ENCODE assay signal across 17 cellular contexts in the genomic region with DNA sequence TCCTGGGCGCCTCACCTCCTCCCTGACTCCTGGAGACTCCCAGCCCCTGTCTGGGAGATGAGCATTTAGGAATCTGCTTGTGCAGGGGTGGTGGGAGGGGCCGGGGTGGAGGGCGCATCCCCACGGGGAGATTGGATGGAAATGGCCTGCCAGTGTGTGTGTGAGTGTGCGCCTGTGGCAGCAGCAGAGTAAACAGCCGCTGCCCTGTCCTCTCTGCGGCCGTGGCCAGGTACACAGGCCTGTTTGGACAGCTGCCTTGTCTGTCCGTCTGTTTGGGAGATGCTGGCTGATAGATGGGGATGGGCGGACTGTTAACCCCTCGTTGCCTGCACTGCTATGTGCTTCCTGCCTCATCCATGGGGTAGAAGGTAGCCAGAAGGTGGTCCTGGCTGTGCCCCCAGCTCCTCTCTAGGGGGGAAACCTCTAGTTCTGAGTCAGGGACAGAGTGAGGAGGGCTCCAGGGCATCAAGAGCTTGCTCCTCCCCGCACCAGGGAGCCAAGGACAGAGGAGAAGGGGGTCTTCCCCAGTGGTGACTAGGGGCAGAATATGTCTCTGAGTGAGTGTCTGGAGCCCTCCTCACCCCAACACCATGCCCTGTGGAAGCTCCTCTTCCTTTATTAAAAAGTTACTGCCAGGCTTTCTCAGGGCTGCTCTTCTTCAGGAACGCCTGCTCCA.
DNase-seq lines count a peak whose midpoint lies in the region; ATAC-seq, FAIRE-seq and TF ChIP-seq lines count a peak whose summit lies in the region.
"Had no signal": no experiment of that assay in that cellular context is flagged by ENCODE, and none has a peak within 500 bp of the region (broad histone marks: within the 10 kb centered on the region; RNA-seq: fewer than 3 reads in every experiment).

No MANE protein-coding gene starts in this region.

- H3K4me2 ChIP-seq in HepG2 (ENCODE audit: low read depth, low read length), result no peak overlapping the region
- H3K4me2 ChIP-seq: BLaER1 had no signal

- ATAC-seq in WTC11 (no peak), HepG2 (peak; percentile 49), GM21737 (IDR thresholded peaks at IDR 0.05; ENCODE audit: unreplicated experiment) (no peak), upper lobe of right lung (no peak)
- ATAC-seq in activated naive CD8-positive, alpha-beta T cell treated with anti-CD3 and anti-CD28 coated beads, Interleukin-2, amount 50 U/mL, for 24 hours, result no peak

- H3K4me1 ChIP-seq in HepG2 (ENCODE audit: insufficient read depth, low read length), result no peaks in the 10 kb centered on the region
- H3K4me1 ChIP-seq in upper lobe of right lung, result no peaks in the 10 kb centered on the region
- H3K4me1 ChIP-seq: BLaER1 had no signal

- no peak for TF ChIP-seq RAD21 in HepG2 (CRISPR knock-in tag; IDR thresholded peaks at IDR 0.05)

- H4K20me1 ChIP-seq in HepG2 (ENCODE audit: insufficient read depth, low read length), result no peaks in the 10 kb centered on the region

- 0% methylated on average over 3 of the region's 13 CpGs for WGBS in HepG2 (ENCODE audit: low lambda C conversion rate)

- TF ChIP-seq POLR2A in HepG2 (IDR thresholded peaks at IDR 0.05; ENCODE audit: insufficient read depth in 1 of 2, low read depth in 2 of 2, low read length in 2 of 2) (no peak), GM12892 (IDR thresholded peaks at IDR 0.05; ENCODE audit: low read depth, low read length) (no peak)

- H2AFZ ChIP-seq in HepG2 (ENCODE audit: low read length), result no peak overlapping the region

- TF ChIP-seq CTCF in WTC11 (IDR thresholded peaks at IDR 0.05) (no peak), HepG2 (CRISPR knock-in tag; IDR thresholded peaks at IDR 0.05) (no peak), upper lobe of right lung (IDR thresholded peaks at IDR 0.05) (no peak)

- DNase-seq in G401 (ENCODE audit: low spot score), result peak; percentile 35
- peak; percentile 80 for DNase-seq in NCI-H2196 (lab: John Stamatoyannopoulos, UW; ENCODE audit: unreplicated experiment)
- DNase-seq in WTC11 (ENCODE audit: low spot score), result peak; percentile 50
- DNase-seq in HepG2 (ENCODE audit: low spot score), result peak; percentile 15
- DNase-seq in activated naive CD8-positive, alpha-beta T cell treated with anti-CD3 and anti-CD28 coated beads, Interleukin-2, amount 50 U/mL, for 24 hours, result no peak
- DNase-seq in GM12892 (ENCODE audit: insufficient read length), result no peak
- DNase-seq in upper lobe of right lung, result no peak
- DNase-seq: GOT3, head of caudate nucleus, MG63, small intestine, stomach had no signal

- no peak overlapping the region for H3K27ac ChIP-seq in HepG2 (ENCODE audit: extremely low read length, insufficient read depth, low read length)
- no peak overlapping the region for H3K27ac ChIP-seq in upper lobe of right lung
- H3K27ac ChIP-seq: BLaER1, cardiac muscle cell, stomach had no signal

- no peak overlapping the region for H3K9ac ChIP-seq in HepG2 (ENCODE audit: insufficient read depth, low read depth, low read length)
- H3K9ac ChIP-seq: BLaER1 had no signal

- FAIRE-seq in HepG2 (lab: Jason Lieb, UNC) (no peak), GM12892 (lab: Jason Lieb, UNC) (no peak)
- FAIRE-seq: endothelial cell of umbilical vein, small intestine had no signal

- POLR2A ChIA-PET in WTC11 (lab: Charles Lee) (interaction anchor here (0.9 kb wide), 1 partner anchor 16 kb away, joined by 3 read pairs; no protein-coding TSS in a partner anchor), HepG2 (lab: Yijun Ruan, JAX) (no interaction called here)

- no peak overlapping the region for H3K27ac Mint-ChIP-seq in WTC11
- H3K27ac Mint-ChIP-seq in activated naive CD8-positive, alpha-beta T cell treated with anti-CD3 and anti-CD28 coated beads, Interleukin-2, amount 50 U/mL, for 24 hours, result no peak overlapping the region
- H3K27ac Mint-ChIP-seq: activated naive CD4-positive, alpha-beta T cell treated with anti-CD3 and anti-CD28 coated beads, Interleukin-2, amount 50 U/mL, for 24 hours had no signal

- CTCF ChIA-PET in WTC11 (lab: Charles Lee) (interaction anchor here (1.3 to 8.8 kb wide), 6 partner anchors 8 to 108 kb away, joined by 4 to 112 read pairs (median 19); no protein-coding TSS in a partner anchor), HepG2 (lab: Yijun Ruan, JAX; ENCODE audit: low intra/inter-chr PET ratio, low total read pairs) (no interaction called here)

- no peak overlapping the region for H3K4me3 ChIP-seq in HepG2 (replicated peaks in 1 of 3; ENCODE audit: insufficient read depth in 1 of 3, low read depth in 2 of 3, low read length in 3 of 3)
- no peak overlapping the region for H3K4me3 ChIP-seq in upper lobe of right lung
- H3K4me3 ChIP-seq: BLaER1, cardiac muscle cell, MG63, stomach had no signal

- peaks cover 49% of the 10 kb centered on the region for H3K4me1 Mint-ChIP-seq in WTC11
- H3K4me1 Mint-ChIP-seq in activated naive CD8-positive, alpha-beta T cell treated with anti-CD3 and anti-CD28 coated beads, Interleukin-2, amount 50 U/mL, for 24 hours, result peaks cover 22% of the 10 kb centered on the region

- peak overlapping the region; percentile 24; the same call in 1 of the 2 replicates for H3K4me3 Mint-ChIP-seq in WTC11
- no peak overlapping the region for H3K4me3 Mint-ChIP-seq in activated naive CD8-positive, alpha-beta T cell treated with anti-CD3 and anti-CD28 coated beads, Interleukin-2, amount 50 U/mL, for 24 hours
- H3K4me3 Mint-ChIP-seq: activated naive CD4-positive, alpha-beta T cell treated with anti-CD3 and anti-CD28 coated beads, Interleukin-2, amount 50 U/mL, for 24 hours had no signal

- H3K36me3 ChIP-seq in HepG2 (replicated peaks in 1 of 2; ENCODE audit: control insufficient read depth in 1 of 2, insufficient read depth in 2 of 2, low read length in 2 of 2) (no peaks in the 10 kb centered on the region), upper lobe of right lung (no peaks in the 10 kb centered on the region)
- H3K36me3 ChIP-seq: BLaER1, cardiac muscle cell, MG63, stomach had no signal

- no TSS peak for BruUV-seq in HepG2 (replicated peaks; lab: Mats Ljungman, UMichigan)

- H3K9me3 ChIP-seq in HepG2 (ENCODE audit: low read length) (no peaks in the 10 kb centered on the region), upper lobe of right lung (no peaks in the 10 kb centered on the region)
- H3K9me3 ChIP-seq: BLaER1, MG63, stomach had no signal

- in situ Hi-C loops in G401 (cut with HindIII; ENCODE audit: low sequenced_read_pairs), result no loop called here
- in situ Hi-C loops in HepG2 (cut with HindIII; ENCODE audit: extremely low pct_ligation_motif_present, low pct_unique_long_range_greater_than_20kb), result no loop called here

- H3K27me3 Mint-ChIP-seq in WTC11 (ENCODE audit: low read depth), result peaks cover 70% of the 10 kb centered on the region
- H3K27me3 Mint-ChIP-seq in activated naive CD8-positive, alpha-beta T cell treated with anti-CD3 and anti-CD28 coated beads, Interleukin-2, amount 50 U/mL, for 24 hours, result peaks cover 59% of the 10 kb centered on the region

- no peaks in the 10 kb centered on the region for H3K36me3 Mint-ChIP-seq in WTC11
- no peaks in the 10 kb centered on the region for H3K36me3 Mint-ChIP-seq in activated naive CD8-positive, alpha-beta T cell treated with anti-CD3 and anti-CD28 coated beads, Interleukin-2, amount 50 U/mL, for 24 hours (ENCODE audit: low read depth)
- H3K36me3 Mint-ChIP-seq: activated naive CD4-positive, alpha-beta T cell treated with anti-CD3 and anti-CD28 coated beads, Interleukin-2, amount 50 U/mL, for 24 hours had no signal

- H3K27me3 ChIP-seq in HepG2 (ENCODE audit: control insufficient read depth in 1 of 2, insufficient read depth in 2 of 2, low read length in 2 of 2), result peaks cover 16 to 77% of the 10 kb centered on the region in 2 experiments
- peaks cover 84% of the 10 kb centered on the region for H3K27me3 ChIP-seq in upper lobe of right lung
- H3K27me3 ChIP-seq: MG63 had no signal

- intact Hi-C loops in HepG2 (cut with micrococcal nuclease; ENCODE audit: unreplicated experiment), result no loop called here
- intact Hi-C loops in upper lobe of right lung (cut with DNase I), result no loop called here

- no peaks in the 10 kb centered on the region for H3K9me3 Mint-ChIP-seq in WTC11
- H3K9me3 Mint-ChIP-seq in activated naive CD8-positive, alpha-beta T cell treated with anti-CD3 and anti-CD28 coated beads, Interleukin-2, amount 50 U/mL, for 24 hours, result no peaks in the 10 kb centered on the region
- H3K9me3 Mint-ChIP-seq: activated naive CD4-positive, alpha-beta T cell treated with anti-CD3 and anti-CD28 coated beads, Interleukin-2, amount 50 U/mL, for 24 hours had no signal

- no peak for TF ChIP-seq EP300 in HepG2 (IDR thresholded peaks at IDR 0.05; ENCODE audit: low read depth in 2 of 2, low read length in 2 of 2)
- TF ChIP-seq EP300 in HepG2 (CRISPR knock-in tag; IDR thresholded peaks at IDR 0.05; ENCODE audit: borderline replicate concordance), result no peak

- no peaks in the 10 kb centered on the region for H3K79me2 ChIP-seq in HepG2 (ENCODE audit: insufficient read depth, low read length)

TF ChIP-seq in WTC11, 78 proteins besides CTCF, POLR2A, EP300 and RAD21 (continues in another document):
- TF ChIP-seq, protein P1, sequence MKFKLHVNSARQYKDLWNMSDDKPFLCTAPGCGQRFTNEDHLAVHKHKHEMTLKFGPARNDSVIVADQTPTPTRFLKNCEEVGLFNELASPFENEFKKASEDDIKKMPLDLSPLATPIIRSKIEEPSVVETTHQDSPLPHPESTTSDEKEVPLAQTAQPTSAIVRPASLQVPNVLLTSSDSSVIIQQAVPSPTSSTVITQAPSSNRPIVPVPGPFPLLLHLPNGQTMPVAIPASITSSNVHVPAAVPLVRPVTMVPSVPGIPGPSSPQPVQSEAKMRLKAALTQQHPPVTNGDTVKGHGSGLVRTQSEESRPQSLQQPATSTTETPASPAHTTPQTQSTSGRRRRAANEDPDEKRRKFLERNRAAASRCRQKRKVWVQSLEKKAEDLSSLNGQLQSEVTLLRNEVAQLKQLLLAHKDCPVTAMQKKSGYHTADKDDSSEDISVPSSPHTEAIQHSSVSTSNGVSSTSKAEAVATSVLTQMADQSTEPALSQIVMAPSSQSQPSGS (CRISPR knock-in tag; IDR thresholded peaks at IDR 0.05; ENCODE audit: borderline replicate concordance, low read depth), result no peak
- TF ChIP-seq FOXJ3 (CRISPR knock-in tag; IDR thresholded peaks at IDR 0.05; ENCODE audit: borderline replicate concordance), result no peak

TF ChIP-seq in HepG2, 621 proteins besides CTCF, POLR2A, EP300 and RAD21 (continues in another document):
- TF ChIP-seq PHF5A (CRISPR knock-in tag; IDR thresholded peaks at IDR 0.05; ENCODE audit: low read depth, unreplicated experiment) (no peak), HNF4G (IDR thresholded peaks at IDR 0.05; ENCODE audit: borderline replicate concordance, low read depth, low read length) (no peak), HNF4G (CRISPR knock-in tag; IDR thresholded peaks at IDR 0.05; ENCODE audit: borderline replicate concordance, low read depth) (no peak), ELF1 (CRISPR knock-in tag; IDR thresholded peaks at IDR 0.05) (no peak), NR2F1 (CRISPR knock-in tag; IDR thresholded peaks at IDR 0.05) (no peak), FOXA3 (CRISPR knock-in tag; IDR thresholded peaks at IDR 0.05) (peak; percentile 89)
- TF ChIP-seq, protein P2, sequence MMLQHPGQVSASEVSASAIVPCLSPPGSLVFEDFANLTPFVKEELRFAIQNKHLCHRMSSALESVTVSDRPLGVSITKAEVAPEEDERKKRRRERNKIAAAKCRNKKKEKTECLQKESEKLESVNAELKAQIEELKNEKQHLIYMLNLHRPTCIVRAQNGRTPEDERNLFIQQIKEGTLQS (CRISPR knock-in tag; IDR thresholded peaks at IDR 0.05), result no peak

Comparison
In these comparisons a context has a peak if more than half of its experiments do, and no peak if none do; other contexts are left out.
1. DNase-seq: peak in G401 (single experiment), NCI-H2196 (single experiment), WTC11 (single experiment) and HepG2 (single experiment); none in activated naive CD8-positive, alpha-beta T cell treated with anti-CD3 and anti-CD28 coated beads, Interleukin-2, amount 50 U/mL, for 24 hours (single experiment), GM12892 (single experiment) and upper lobe of right lung (single experiment).